Comparison of ENCODE assay signal across 13 cellular contexts in genomic region chr10:69452676-69453415, GRCh38. TPM values are rescaled to one million over a fixed set of nuclear protein-coding genes. Genes with fewer than 3 reads are reported as not detected.
DNase-seq lines count a peak whose midpoint lies in the region; ATAC-seq and TF ChIP-seq lines count a peak whose summit lies in the region.
"Had no signal": no experiment of that assay in that cellular context is flagged by ENCODE, and none has a peak within 500 bp of the region (broad histone marks: within the 10 kb centered on the region; RNA-seq: fewer than 3 reads in every experiment).

No MANE protein-coding gene starts in this region.

- H3K27me3 Mint-ChIP-seq in natural killer cell (ENCODE audit: low read depth in 2 of 2) (peaks cover 10 to 16% of the 10 kb centered on the region in 2 donors), brain (peaks cover 7% of the 10 kb centered on the region)
- peaks cover 19% of the 10 kb centered on the region in 2 donors for H3K27me3 Mint-ChIP-seq in natural killer cell treated with Interleukin-12 subunit alpha and Interleukin-12 subunit beta and Interleukin-15 and Interleukin-18, amount 100 ng/mL, for 72 hours

- in situ Hi-C loops in G401 (cut with HindIII; ENCODE audit: low sequenced_read_pairs), result no loop called here

- H3K4me3 Mint-ChIP-seq in natural killer cell (peak overlapping the region; percentile 95), brain (peak overlapping the region; percentile 84 to 93 (median 86))
- H3K4me3 Mint-ChIP-seq in natural killer cell treated with Interleukin-12 subunit alpha and Interleukin-12 subunit beta and Interleukin-15 and Interleukin-18, amount 100 ng/mL, for 72 hours, result no peak overlapping the region

- TF ChIP-seq CTCF in natural killer cell (IDR thresholded peaks at IDR 0.05) (no peak), brain (conservative IDR thresholded peaks at IDR 0.05) (no peak), uterus (IDR thresholded peaks at IDR 0.05) (no peak)

- H3K36me3 Mint-ChIP-seq in natural killer cell (no peaks in the 10 kb centered on the region), brain (no peaks in the 10 kb centered on the region)
- no peaks in the 10 kb centered on the region for H3K36me3 Mint-ChIP-seq in natural killer cell treated with Interleukin-12 subunit alpha and Interleukin-12 subunit beta and Interleukin-15 and Interleukin-18, amount 100 ng/mL, for 72 hours

- TF ChIP-seq POLR2A in uterus (IDR thresholded peaks at IDR 0.05), result no peak

- H3K9me3 Mint-ChIP-seq in natural killer cell, result no peaks in the 10 kb centered on the region
- H3K9me3 Mint-ChIP-seq in natural killer cell treated with Interleukin-12 subunit alpha and Interleukin-12 subunit beta and Interleukin-15 and Interleukin-18, amount 100 ng/mL, for 72 hours, result no peaks in the 10 kb centered on the region
- H3K9me3 Mint-ChIP-seq in brain, result peaks cover 0 to 3% (median 0%) of the 10 kb centered on the region in 5 experiments

- H3K36me3 ChIP-seq in muscle layer of colon (ENCODE audit: insufficient read depth, low read length) (peaks cover 4% of the 10 kb centered on the region), uterus (no peaks in the 10 kb centered on the region)

- no peak for DNase-seq in natural killer cell
- DNase-seq in natural killer cell treated with Interleukin-12 subunit alpha and Interleukin-12 subunit beta and Interleukin-15 and Interleukin-18, amount 100 ng/mL, for 72 hours (ENCODE audit: low spot score), result no peak
- no peak for DNase-seq in uterus
- no peak for DNase-seq in NCI-H2107 treated with DMSO at 0.1 percent for 48 hours (lab: John Stamatoyannopoulos, UW; ENCODE audit: unreplicated experiment)
- DNase-seq in ureter (ENCODE audit: low spot score), result no peak
- no peak for DNase-seq in G401 (ENCODE audit: low spot score)
- DNase-seq: activated CD4-positive, CD25-positive, alpha-beta regulatory T cell treated with anti-CD3 and anti-CD28 coated beads, Interleukin-2, amount 50 U/mL, for 72 hours; amniotic stem cell; MV-4-11; NCI-H526 treated with DMSO at 0.1 percent for 48 hours; SIG-M5 had no signal

- H3K9ac ChIP-seq in muscle layer of colon (ENCODE audit: low read length), result no peak overlapping the region

- peak overlapping the region; percentile 39 to 98 for H3K4me3 ChIP-seq in muscle layer of colon (ENCODE audit: low read depth in 1 of 2, low read length in 2 of 2)
- peak overlapping the region in 1 of 2 donors; percentile 55 for H3K4me3 ChIP-seq in uterus

- intact Hi-C loops in natural killer cell (cut with micrococcal nuclease), result no loop called here
- intact Hi-C loops in uterus (cut with DNase I; ENCODE audit: low total_unique reads), result no loop called here

- ATAC-seq in natural killer cell, result no peak
- ATAC-seq in natural killer cell treated with Interleukin-12 subunit alpha and Interleukin-12 subunit beta and Interleukin-15 and Interleukin-18, amount 100 ng/mL, for 72 hours, result no peak

- no peaks in the 10 kb centered on the region for H3K27me3 ChIP-seq in muscle layer of colon (ENCODE audit: control insufficient read depth in 1 of 2, insufficient read depth in 2 of 2, low read length in 2 of 2)
- no peaks in the 10 kb centered on the region for H3K27me3 ChIP-seq in uterus

- no peaks in the 10 kb centered on the region for H3K9me3 ChIP-seq in muscle layer of colon (ENCODE audit: low read length)
- H3K9me3 ChIP-seq in uterus, result no peaks in the 10 kb centered on the region

- H3K27ac Mint-ChIP-seq in natural killer cell (no peak overlapping the region), brain (peak overlapping the region in 1 of 5 experiments; percentile 9)
- H3K27ac Mint-ChIP-seq in natural killer cell treated with Interleukin-12 subunit alpha and Interleukin-12 subunit beta and Interleukin-15 and Interleukin-18, amount 100 ng/mL, for 72 hours, result no peak overlapping the region

- H3K4me1 ChIP-seq in muscle layer of colon (ENCODE audit: insufficient read depth, low read length), result peaks cover 39% of the 10 kb centered on the region
- no peaks in the 10 kb centered on the region for H3K4me1 ChIP-seq in uterus

- H3K4me1 Mint-ChIP-seq in natural killer cell (peaks cover 5 to 16% of the 10 kb centered on the region in 2 donors), brain (peaks cover 27% of the 10 kb centered on the region)
- peaks cover 5 to 21% of the 10 kb centered on the region in 2 donors for H3K4me1 Mint-ChIP-seq in natural killer cell treated with Interleukin-12 subunit alpha and Interleukin-12 subunit beta and Interleukin-15 and Interleukin-18, amount 100 ng/mL, for 72 hours (ENCODE audit: low read depth in 2 of 2)

- H3K27ac ChIP-seq in muscle layer of colon (ENCODE audit: low read depth, low read length) (peak overlapping the region; percentile 63), uterus (peak overlapping the region; percentile 35 to 49)

RNA-seq across cellular contexts. Expression of gene TSPAN15, which starts 1.6 kb away (rescaled TPM):
- total RNA-seq in natural killer cell (1 to 10 TPM; 1.3 to 3.9 (median 2.1) TPM), uterus (10 to 100 TPM; 17.2 to 58.1 (median 24.4) TPM), ureter (156 TPM)
- 1 to 10 TPM; 1.2 to 1.4 TPM for total RNA-seq in natural killer cell treated with Interleukin-12 subunit alpha and Interleukin-12 subunit beta and Interleukin-15 and Interleukin-18, amount 100 ng/mL, for 72 hours
- polyA plus RNA-seq in brain (ENCODE audit: insufficient read depth, low read depth, low replicate concordance), result 38.4 TPM
- 10.2 and 14.6 TPM in 2 replicates for total RNA-seq in G401 (2014; rRNA removed; shearing (Covaris generic))

RNA-seq across cellular contexts. Expression of gene TACR2, which starts 36.1 kb away (rescaled TPM):
- not detected for total RNA-seq in natural killer cell
- not detected for total RNA-seq in natural killer cell treated with Interleukin-12 subunit alpha and Interleukin-12 subunit beta and Interleukin-15 and Interleukin-18, amount 100 ng/mL, for 72 hours
- 1.0 TPM for polyA plus RNA-seq in brain (ENCODE audit: insufficient read depth, low read depth, low replicate concordance)
- 10 to 100 TPM in 2 of 4 donors, 1 to 10 TPM in 1, under 1 TPM in 1; 0.28 to 35.0 (median 13.8) TPM for total RNA-seq in uterus
- 5.6 TPM for total RNA-seq in ureter
- not detected in 2 replicates for total RNA-seq in G401 (2014; rRNA removed; shearing (Covaris generic))
